ENCODE assay signal across 8 cellular contexts in genomic region chr2:36618381-36618780, GRCh38. TPM values are rescaled to one million over a fixed set of nuclear protein-coding genes. Genes with fewer than 3 reads are reported as not detected.
DNase-seq lines count a peak whose midpoint lies in the region; ATAC-seq and TF ChIP-seq lines count a peak whose summit lies in the region.

No MANE protein-coding gene starts in this region.

- no TSS peak for BruUV-seq in Caco-2 (replicated peaks; lab: Mats Ljungman, UMichigan)

- intact Hi-C loops in Caco-2 (cut with micrococcal nuclease; ENCODE audit: unreplicated experiment), result loop anchor here (1.0 kb wide), 1 partner anchor 21 kb away; no protein-coding TSS in a partner anchor
- intact Hi-C loops in right cardiac atrium (cut with DNase I), result no loop called here
- intact Hi-C loops in testis (cut with DNase I; ENCODE audit: low total_unique reads), result no loop called here

- no peaks in the 10 kb centered on the region for H3K27me3 Mint-ChIP-seq in Caco-2 (ENCODE audit: insufficient read depth, unreplicated experiment)

- H3K27me3 ChIP-seq in Caco-2 (replicated peaks; ENCODE audit: control insufficient read depth, insufficient read depth, low read length), result no peaks in the 10 kb centered on the region
- no peaks in the 10 kb centered on the region for H3K27me3 ChIP-seq in right cardiac atrium (ENCODE audit: control insufficient read depth, insufficient read depth)
- H3K27me3 ChIP-seq in testis, result no peaks in the 10 kb centered on the region

- whole genome bisulfite sequencing in right cardiac atrium, result 38% methylated on average over 1 of the region's 1 CpG
- 22 to 52% methylated on average over 1 of the region's 1 CpG for WGBS in testis, 2 donors

- CTCF ChIA-PET in Caco-2 (lab: Charles Lee), result interaction anchor here (0.7 kb wide), 2 partner anchors 40 to 46 kb away, joined by 3 to 5 read pairs; no protein-coding TSS in a partner anchor

- H3K9me3 ChIP-seq in Caco-2, result no peaks in the 10 kb centered on the region
- H3K9me3 ChIP-seq in right cardiac atrium (ENCODE audit: control insufficient read depth, low read length), result no peaks in the 10 kb centered on the region
- no peaks in the 10 kb centered on the region for H3K9me3 ChIP-seq in testis

- H3K27ac ChIP-seq in right cardiac atrium (ENCODE audit: low read length) (no peak overlapping the region), testis (no peak overlapping the region)

- H3K9me3 Mint-ChIP-seq in Caco-2 (ENCODE audit: unreplicated experiment), result no peaks in the 10 kb centered on the region

- POLR2A ChIA-PET in Caco-2 (lab: Charles Lee), result interaction anchor here (0.6 to 0.8 kb wide), 3 partner anchors 32 to 40 kb away, joined by 3 read pairs; no protein-coding TSS in a partner anchor

- H3K36me3 Mint-ChIP-seq in Caco-2 (ENCODE audit: insufficient read depth, unreplicated experiment), result peaks cover 4% of the 10 kb centered on the region

- H3K27ac Mint-ChIP-seq in Caco-2 (ENCODE audit: unreplicated experiment), result peak overlapping the region; percentile 26

- DNase-seq in Caco-2, result peak; percentile 83 to 86
- DNase-seq in MV-4-11 (lab: John Stamatoyannopoulos, UW), result peak; percentile 43
- peak; percentile 18 for DNase-seq in UCSD-AML1 (lab: John Stamatoyannopoulos, UW; ENCODE audit: unreplicated experiment)
- peak in 1 of 3 donors; percentile 55 for DNase-seq in right cardiac atrium
- peak; percentile 82 for DNase-seq in testis
- DNase-seq in NCI-H2107 treated with DMSO at 0.1 percent for 48 hours (lab: John Stamatoyannopoulos, UW; ENCODE audit: unreplicated experiment), result no peak

- H3K4me3 ChIP-seq in Caco-2 (ENCODE audit: low read depth, low read length) (no peak overlapping the region), right cardiac atrium (ENCODE audit: low read length) (no peak overlapping the region), testis (no peak overlapping the region)

- no peak overlapping the region for H3K4me3 Mint-ChIP-seq in Caco-2 (ENCODE audit: unreplicated experiment)

- peaks cover 24% of the 10 kb centered on the region for H3K4me1 Mint-ChIP-seq in Caco-2 (ENCODE audit: low read depth, unreplicated experiment)

- peaks cover 12% of the 10 kb centered on the region for H3K4me1 ChIP-seq in Caco-2
- H3K4me1 ChIP-seq in right cardiac atrium (ENCODE audit: control insufficient read depth, insufficient read depth, low read length), result no peaks in the 10 kb centered on the region
- H3K4me1 ChIP-seq in testis, result no peaks in the 10 kb centered on the region

- TF ChIP-seq POLR2A in testis (IDR thresholded peaks at IDR 0.05), result no peak

- peak; percentile 89 for ATAC-seq in GM18517 (IDR thresholded peaks at IDR 0.05; ENCODE audit: unreplicated experiment)
- peak; percentile 95 for ATAC-seq in HG02798 (IDR thresholded peaks at IDR 0.05; ENCODE audit: poor library complexity, unreplicated experiment)
- peak; percentile 61 to 78 for ATAC-seq in right cardiac atrium

- no peaks in the 10 kb centered on the region for H3K36me3 ChIP-seq in Caco-2 (ENCODE audit: control insufficient read depth, insufficient read depth, low read length)
- H3K36me3 ChIP-seq in testis (ENCODE audit: low read depth, missing control alignments), result no peaks in the 10 kb centered on the region

- TF ChIP-seq CTCF in Caco-2 (IDR thresholded peaks at IDR 0.05; ENCODE audit: insufficient read depth in 1 of 2, low read depth in 1 of 2, low read length in 1 of 2, severe bottlenecking in 1 of 2, unreplicated experiment in 1 of 2) (no peak), testis (IDR thresholded peaks at IDR 0.05) (no peak)

RNA-seq across cellular contexts. Expression of gene FEZ2, which starts 20.4 kb away (rescaled TPM):
- total RNA-seq in Caco-2 (2022) (50.5 and 55.8 TPM in 2 replicates), right cardiac atrium (10 to 100 TPM; 50.2 to 65.6 (median 58.0) TPM), testis (10 to 100 TPM; 56.6 to 63.6 TPM)
- polyA plus RNA-seq in right cardiac atrium (52.3 TPM), testis (ENCODE audit: insufficient read depth, low read depth, low replicate concordance) (46.2 TPM)
